Comparison of ENCODE assay signal across 9 cellular contexts in genomic region chr4:173171098-173171497, GRCh38. TPM values are rescaled to one million over a fixed set of nuclear protein-coding genes. Genes with fewer than 3 reads are reported as not detected.
DNase-seq lines count a peak whose midpoint lies in the region; ATAC-seq and TF ChIP-seq lines count a peak whose summit lies in the region.
"Had no signal": no experiment of that assay in that cellular context is flagged by ENCODE, and none has a peak within 500 bp of the region (broad histone marks: within the 10 kb centered on the region; RNA-seq: fewer than 3 reads in every experiment).

No MANE protein-coding gene starts in this region.

- H3K27ac ChIP-seq in iPS-18a (ENCODE audit: low read length), result no peak overlapping the region
- H3K27ac ChIP-seq: prostate gland had no signal

- ATAC-seq in T-cell (replicated peaks in 1 of 4), result no peak
- ATAC-seq in GM18868 (IDR thresholded peaks at IDR 0.05; ENCODE audit: unreplicated experiment), result no peak
- ATAC-seq in GM19463 (IDR thresholded peaks at IDR 0.05; ENCODE audit: unreplicated experiment), result no peak
- ATAC-seq in GM21528 (IDR thresholded peaks at IDR 0.05; ENCODE audit: low FRiP score, unreplicated experiment), result no peak

- H3K36me3 Mint-ChIP-seq in CD14-positive monocyte (peaks cover 5 to 6% of the 10 kb centered on the region in 2 donors), T-cell (no peaks in the 10 kb centered on the region)

- H3K4me1 ChIP-seq in iPS-18a (ENCODE audit: control insufficient read depth, low read depth, low read length), result peaks cover 58% of the 10 kb centered on the region
- H3K4me1 ChIP-seq: prostate gland had no signal

- POLR2A ChIA-PET in HEK293T (lab: Yijun Ruan, JAX) (interaction anchor here (0.9 to 1.8 kb wide), 3 partner anchors 10 to 164 kb away, joined by 3 to 4 read pairs (median 4); no protein-coding TSS in a partner anchor), T-cell (lab: Charles Lee) (no interaction called here)

- no peaks in the 10 kb centered on the region for H3K27me3 ChIP-seq in iPS-18a (ENCODE audit: control insufficient read depth, insufficient read depth, low read length)

- H3K27me3 Mint-ChIP-seq in CD14-positive monocyte (ENCODE audit: low read depth in 3 of 3), result peaks cover 0 to 3% (median under 1%) of the 10 kb centered on the region in 3 donors
- H3K27me3 Mint-ChIP-seq in T-cell, result no peaks in the 10 kb centered on the region

- H3K9me3 ChIP-seq in iPS-18a (ENCODE audit: control insufficient read depth, low read depth, low read length), result no peaks in the 10 kb centered on the region
- H3K9me3 ChIP-seq: prostate gland had no signal

- H3K27ac Mint-ChIP-seq in CD14-positive monocyte (peak overlapping the region in 1 of 7 donors; percentile 82), T-cell (no peak overlapping the region)

- intact Hi-C loops in CD14-positive monocyte (cut with micrococcal nuclease), result loop anchor here in 1 of 2 donors (10.0 kb wide), 1 partner anchor 244 kb away; no protein-coding TSS in a partner anchor

- H3K36me3 ChIP-seq in iPS-18a (ENCODE audit: control insufficient read depth, low read depth, low read length), result no peaks in the 10 kb centered on the region
- H3K36me3 ChIP-seq: prostate gland had no signal

- H3K9me3 Mint-ChIP-seq in CD14-positive monocyte, result peaks cover 0 to 3% (median 0%) of the 10 kb centered on the region in 7 donors
- H3K9me3 Mint-ChIP-seq in T-cell, result no peaks in the 10 kb centered on the region

- H3K4me3 ChIP-seq in iPS-18a (ENCODE audit: low read length), result peak overlapping the region; percentile 88

- DNase-seq in CD14-positive monocyte (ENCODE audit: low spot score) (no peak), HEK293T (ENCODE audit: extremely low spot score) (peak; percentile 25), T-cell (no peak), Ammon's horn (ENCODE audit: low spot score) (no peak)

- peak; percentile 47 for TF ChIP-seq CTCF in CD14-positive monocyte (IDR thresholded peaks at IDR 0.05)

- H3K9ac ChIP-seq in iPS-18a (ENCODE audit: low read length), result no peak overlapping the region

- peak overlapping the region in 1 of 2 donors; percentile 15 for H3K4me3 Mint-ChIP-seq in CD14-positive monocyte
- peak overlapping the region; percentile 83 to 87 (median 84) for H3K4me3 Mint-ChIP-seq in T-cell

- CTCF ChIA-PET in HEK293T (lab: Yijun Ruan, JAX) (interaction anchor here (0.6 to 1.5 kb wide), 5 partner anchors 15 to 147 kb away, joined by 3 to 4 read pairs (median 3); no protein-coding TSS in a partner anchor), T-cell (lab: Charles Lee) (interaction anchor here in 1 of 2 donors (0.7 to 1.8 kb wide), 5 partner anchors 15 to 198 kb away, joined by 3 to 13 read pairs (median 3); no protein-coding TSS in a partner anchor)

- H3K4me1 Mint-ChIP-seq in CD14-positive monocyte (peaks cover 70% of the 10 kb centered on the region), T-cell (peaks cover 48 to 66% (median 61%) of the 10 kb centered on the region in 3 donors)

TF ChIP-seq in HEK293T, 16 proteins besides CTCF, POLR2A, EP300 and RAD21:
- TF ChIP-seq ZNF384 (IDR thresholded peaks at IDR 0.05) (no peak), BHLHE40 (IDR thresholded peaks at IDR 0.05; ENCODE audit: borderline replicate concordance) (no peak), PKNOX1 (IDR thresholded peaks at IDR 0.05) (no peak), FOXK2 (IDR thresholded peaks at IDR 0.05) (no peak), FOXA1 (IDR thresholded peaks at IDR 0.05) (no peak)

RNA-seq across cellular contexts. Expression of gene GALNT7, which starts 2.5 kb away (rescaled TPM):
- 10 to 100 TPM; 19.7 to 29.0 TPM for polyA plus RNA-seq in CD14-positive monocyte
- total RNA-seq in T-cell, result 10 to 100 TPM; 12.2 to 16.6 (median 14.0) TPM
